10 cellular contexts compared by ENCODE assay signal in the genomic region with DNA sequence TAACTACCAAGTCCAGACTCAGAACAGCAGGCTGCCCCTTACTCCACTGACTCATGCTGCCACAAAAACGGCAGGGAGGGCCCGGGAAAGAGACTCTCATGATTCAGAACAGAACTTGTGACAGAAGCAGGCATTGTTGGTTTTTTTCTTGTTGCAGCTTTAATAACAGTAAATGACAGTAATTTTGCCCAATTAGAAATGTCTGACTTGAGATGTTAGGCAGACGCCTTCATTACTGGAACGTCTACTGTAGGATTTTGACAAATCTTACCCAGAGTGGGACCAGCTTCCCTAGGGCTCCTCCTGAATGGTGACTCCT.
DNase-seq lines count a peak whose midpoint lies in the region; ATAC-seq and TF ChIP-seq lines count a peak whose summit lies in the region.
"Had no signal": no experiment of that assay in that cellular context is flagged by ENCODE, and none has a peak within 500 bp of the region (broad histone marks: within the 10 kb centered on the region; RNA-seq: fewer than 3 reads in every experiment).

No MANE protein-coding gene starts in this region.

- DNase-seq in NCI-H2227 (lab: John Stamatoyannopoulos, UW; ENCODE audit: unreplicated experiment) (peak; percentile 9), NCI-H2227 treated with DMSO at 0.1 percent for 48 hours (lab: John Stamatoyannopoulos, UW) (no peak), brain microvascular endothelial cell (peak; percentile 95), kidney tubule cell (ENCODE audit: low spot score) (peak; percentile 87), aorta (peak in 1 of 2 donors; percentile 74), DMS153 (lab: John Stamatoyannopoulos, UW) (no peak)
- DNase-seq in activated CD4-positive, CD25-positive, alpha-beta regulatory T cell (lab: John Stamatoyannopoulos, UW): no peak
- DNase-seq: activated CD8-positive, alpha-beta memory T cell treated with anti-CD3 and anti-CD28 coated beads, Interleukin-2, amount 50 U/mL, for 48 hours; effector memory CD8-positive, alpha-beta T cell had no signal

- WGBS in aorta, 2 donors: 10 to 13% methylated on average over 4 of the region's 4 CpGs

- in situ Hi-C loops in brain microvascular endothelial cell (cut with HindIII; ENCODE audit: low pct_ligation_motif_present, low sequenced_read_pairs): no loop called here

- H3K4me3 ChIP-seq in brain microvascular endothelial cell (ENCODE audit: low read depth, low read length): no peak overlapping the region
- no peak overlapping the region for H3K4me3 ChIP-seq in aorta (ENCODE audit: low read length in 2 of 2)

- H3K9me3 ChIP-seq in aorta (ENCODE audit: control insufficient read depth, low read length): no peaks in the 10 kb centered on the region

- H3K27ac ChIP-seq in brain microvascular endothelial cell (peak overlapping the region; percentile 89), aorta (ENCODE audit: low read depth in 1 of 2, low read length in 2 of 2) (no peak overlapping the region)

- intact Hi-C loops in aorta (cut with DNase I): loop anchor here in 1 of 2 donors (5.0 kb wide), 1 partner anchor 79 kb away; a partner anchor contains a TSS

- TF ChIP-seq CTCF in brain microvascular endothelial cell (IDR thresholded peaks at IDR 0.05; ENCODE audit: low read depth, low read length, missing control alignments): no peak

- no peaks in the 10 kb centered on the region for H3K36me3 ChIP-seq in brain microvascular endothelial cell (replicated peaks)
- no peaks in the 10 kb centered on the region for H3K36me3 ChIP-seq in aorta (ENCODE audit: control insufficient read depth in 1 of 2, insufficient read depth in 2 of 2, low read length in 1 of 2)

- H3K27me3 ChIP-seq in brain microvascular endothelial cell (replicated peaks) (no peaks in the 10 kb centered on the region), aorta (ENCODE audit: control insufficient read depth in 1 of 2, insufficient read depth in 2 of 2, low read length in 1 of 2) (no peaks in the 10 kb centered on the region)

- ATAC-seq in aorta (ENCODE audit: low FRiP score) (peak; percentile 69), GM21526 (IDR thresholded peaks at IDR 0.05; ENCODE audit: low FRiP score, unreplicated experiment) (no peak)
- ATAC-seq: effector memory CD8-positive, alpha-beta T cell had no signal

- no peaks in the 10 kb centered on the region for H3K4me1 ChIP-seq in aorta (ENCODE audit: control insufficient read depth in 1 of 2, insufficient read depth in 2 of 2, low read length in 2 of 2)

Comparison
In these comparisons a context has a peak if more than half of its experiments do, and no peak if none do; other contexts are left out.
1. DNase-seq: peak in NCI-H2227 (single experiment), brain microvascular endothelial cell (single experiment) and kidney tubule cell (single experiment); none in NCI-H2227 treated with DMSO at 0.1 percent for 48 hours (single experiment), activated CD4-positive, CD25-positive, alpha-beta regulatory T cell (0 of 4) and DMS153 (single experiment).